Comparison of ENCODE assay signal across 8 cellular contexts in genomic region chr10:63630085-63630927, GRCh38.
DNase-seq lines count a peak whose midpoint lies in the region; ATAC-seq and TF ChIP-seq lines count a peak whose summit lies in the region.

No MANE protein-coding gene starts in this region.

- H3K27me3 Mint-ChIP-seq in T-cell: no peaks in the 10 kb centered on the region

- H3K9me3 ChIP-seq in prostate gland: no peaks in the 10 kb centered on the region

- 0% methylated on average over 56 of the region's 69 CpGs for WGBS in prostate gland
- WGBS in urinary bladder: under 1% methylated on average over 65 of the region's 69 CpGs

- H3K4me1 ChIP-seq in prostate gland (replicated peaks): peaks cover 7% of the 10 kb centered on the region
- H3K4me1 ChIP-seq in urinary bladder (ENCODE audit: insufficient read depth): no peaks in the 10 kb centered on the region

- H3K4me3 Mint-ChIP-seq in T-cell: peak overlapping the region; percentile 89 to 94 (median 91)

- peak overlapping the region; percentile 75 to 90 for H3K27ac Mint-ChIP-seq in T-cell

- DNase-seq in NCI-H1092 (lab: John Stamatoyannopoulos, UW) (peak; percentile 80), T-cell (peak; percentile 39 to 77 (median 62)), amniotic epithelial cell (ENCODE audit: low read depth) (peak; percentile 95), left ventricle myocardium superior (peak; percentile 96), prostate gland (ENCODE audit: low spot score) (peak; percentile 91)

- H3K27ac ChIP-seq in prostate gland (peak overlapping the region; percentile 96 to 98), urinary bladder (ENCODE audit: low read depth) (peak overlapping the region; percentile 98)

- H3K27me3 ChIP-seq in prostate gland (replicated peaks; ENCODE audit: insufficient read depth): no peaks in the 10 kb centered on the region

- no peaks in the 10 kb centered on the region for H3K36me3 ChIP-seq in prostate gland
- H3K36me3 ChIP-seq in urinary bladder (ENCODE audit: insufficient read depth): no peaks in the 10 kb centered on the region

- peaks cover 22 to 31% (median 25%) of the 10 kb centered on the region in 3 donors for H3K4me1 Mint-ChIP-seq in T-cell

- intact Hi-C loops in left ventricle myocardium superior (cut with micrococcal nuclease): loop anchor here (10.0 kb wide), 1 partner anchor 84 kb away; no protein-coding TSS in a partner anchor
- intact Hi-C loops in prostate gland (cut with DNase I): loop anchor here (2.0 to 5.0 kb wide), 4 partner anchors 52 to 463 kb away; partner anchors contain the start of gene REEP3

- H3K4me3 ChIP-seq in GM12875 (ENCODE audit: low read depth, low read length) (peak overlapping the region; percentile 81), prostate gland (peak overlapping the region; percentile 53 to 57), urinary bladder (ENCODE audit: low read depth, low read length) (peak overlapping the region; percentile 52)

- ATAC-seq in HG02623 (IDR thresholded peaks at IDR 0.05; ENCODE audit: unreplicated experiment) (peak; percentile 58), T-cell (replicated peaks in 1 of 4) (peak; percentile 74 to 79 (median 78)), left ventricle myocardium superior (peak; percentile 80)

- no peaks in the 10 kb centered on the region for H3K36me3 Mint-ChIP-seq in T-cell

- TF ChIP-seq POLR2A in prostate gland (IDR thresholded peaks at IDR 0.05): peak; percentile 63

- CTCF ChIA-PET in T-cell (lab: Charles Lee): interaction anchor here (0.6 to 6.3 kb wide), 20 partner anchors 14 to 498 kb away, joined by 3 to 98 read pairs (median 4); no protein-coding TSS in a partner anchor

- POLR2A ChIA-PET in T-cell (lab: Charles Lee): interaction anchor here (0.6 to 2.1 kb wide), 7 partner anchors 361 to 808 kb away, joined by 3 to 13 read pairs (median 3); no protein-coding TSS in a partner anchor

- no peaks in the 10 kb centered on the region for H3K9me3 Mint-ChIP-seq in T-cell

- TF ChIP-seq CTCF in GM12875 (IDR thresholded peaks at IDR 0.05; ENCODE audit: borderline replicate concordance, insufficient read depth, low read depth, low read length) (no peak), prostate gland (IDR thresholded peaks at IDR 0.05) (no peak)

Comparison
In these comparisons a context has a peak if more than half of its experiments do, and no peak if none do; other contexts are left out.
1. Peak in every context shown above with its lines: DNase-seq, ATAC-seq, H3K4me3 ChIP-seq and H3K27ac ChIP-seq.